In the genomic region with DNA sequence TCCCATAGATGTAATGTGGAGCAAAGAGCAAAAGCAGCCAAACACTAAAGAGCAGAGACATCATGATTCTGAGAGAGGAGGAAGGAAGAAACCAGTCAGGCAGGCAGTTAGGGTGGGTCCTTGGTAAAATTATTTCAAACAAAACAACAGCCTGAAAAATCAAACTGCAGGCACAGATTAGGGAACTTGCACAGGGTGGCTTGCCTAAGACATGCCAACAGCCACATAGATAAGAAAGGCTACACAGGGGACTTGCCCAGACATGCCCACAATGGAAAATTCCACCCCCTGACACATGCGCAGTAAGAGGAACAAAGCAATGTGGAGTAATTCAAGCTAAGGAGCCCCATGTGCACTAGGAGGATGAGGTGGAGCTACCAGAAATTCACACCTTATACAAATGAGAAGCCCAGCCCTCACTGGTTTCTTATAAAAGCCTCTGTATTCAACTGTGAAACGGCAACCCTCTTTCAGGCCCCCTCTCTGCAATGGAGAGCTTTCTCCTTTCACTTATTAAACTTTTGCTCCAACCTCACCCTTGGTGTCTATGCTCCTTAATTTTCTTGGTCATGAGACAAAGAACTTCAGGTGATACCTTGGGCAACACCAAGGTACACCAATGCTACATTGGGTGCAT, we compare ENCODE assay signal across 1 cellular context.
TF ChIP-seq lines count a peak whose summit lies in the region.

No MANE protein-coding gene starts in this region.

TF ChIP-seq in HepG2, 621 proteins besides CTCF, POLR2A, EP300 and RAD21 (continued from another document):
- TF ChIP-seq, protein P1, sequence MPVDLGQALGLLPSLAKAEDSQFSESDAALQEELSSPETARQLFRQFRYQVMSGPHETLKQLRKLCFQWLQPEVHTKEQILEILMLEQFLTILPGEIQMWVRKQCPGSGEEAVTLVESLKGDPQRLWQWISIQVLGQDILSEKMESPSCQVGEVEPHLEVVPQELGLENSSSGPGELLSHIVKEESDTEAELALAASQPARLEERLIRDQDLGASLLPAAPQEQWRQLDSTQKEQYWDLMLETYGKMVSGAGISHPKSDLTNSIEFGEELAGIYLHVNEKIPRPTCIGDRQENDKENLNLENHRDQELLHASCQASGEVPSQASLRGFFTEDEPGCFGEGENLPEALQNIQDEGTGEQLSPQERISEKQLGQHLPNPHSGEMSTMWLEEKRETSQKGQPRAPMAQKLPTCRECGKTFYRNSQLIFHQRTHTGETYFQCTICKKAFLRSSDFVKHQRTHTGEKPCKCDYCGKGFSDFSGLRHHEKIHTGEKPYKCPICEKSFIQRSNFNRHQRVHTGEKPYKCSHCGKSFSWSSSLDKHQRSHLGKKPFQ (CRISPR knock-in tag; IDR thresholded peaks at IDR 0.05; ENCODE audit: insufficient replicate concordance) = no peak
- peak; percentile 48; the same call in 1 of the 2 replicates for TF ChIP-seq ZNF780A (CRISPR knock-in tag; IDR thresholded peaks at IDR 0.05)
